In the genomic region with DNA sequence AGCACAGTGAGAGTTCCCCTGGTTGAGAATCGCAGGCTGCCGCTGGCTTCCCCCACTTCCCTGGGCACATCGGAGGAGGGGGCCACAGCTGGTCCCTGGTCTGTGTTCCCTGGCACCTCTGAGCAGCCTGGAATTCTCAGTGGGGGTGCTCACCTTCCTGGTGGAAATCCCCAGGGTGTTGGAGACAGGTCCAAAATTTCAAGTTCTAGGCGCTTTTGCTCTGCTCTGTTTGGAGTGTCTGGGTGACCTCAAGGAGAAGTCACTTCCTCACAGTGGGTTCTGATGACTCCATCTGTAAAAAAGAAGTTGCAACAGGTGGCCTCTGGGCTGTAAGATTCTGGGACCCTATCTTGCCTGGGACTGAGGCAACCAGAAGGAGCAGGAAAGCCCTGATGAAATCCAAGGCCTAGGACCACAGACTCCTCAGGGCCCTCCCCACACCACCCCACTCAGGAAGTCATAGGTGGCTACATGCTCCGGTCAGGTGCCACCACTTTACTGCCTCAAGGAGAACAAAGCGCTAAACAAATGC, we compare ENCODE assay signal across 9 cellular contexts. TPM values are rescaled to one million over a fixed set of nuclear protein-coding genes. Genes with fewer than 3 reads are reported as not detected.
DNase-seq lines count a peak whose midpoint lies in the region; ATAC-seq and TF ChIP-seq lines count a peak whose summit lies in the region.
"Had no signal": no experiment of that assay in that cellular context is flagged by ENCODE, and none has a peak within 500 bp of the region (broad histone marks: within the 10 kb centered on the region; RNA-seq: fewer than 3 reads in every experiment).

TSS of gene TRAF1 (minus strand) at position 400 of the 532 bp plus-strand sequence. CDS start 721 bp downstream, outside the sequence.

- H3K27me3 Mint-ChIP-seq in T-helper 2 cell treated with Interferon-gamma antibody and Interleukin-4, amounts not matched to agents 5 μg/mL and 100 μg/mL, for 36 hours (ENCODE audit: low read depth): no peaks in the 10 kb centered on the region

- no peak within 1 kb of the TSS for H2BK120ac ChIP-seq in mesendoderm (ENCODE audit: low read depth, low read length)

- H3K27ac ChIP-seq in left lung (peak within 1 kb of the TSS; percentile 21 to 90), mesendoderm (ENCODE audit: low read depth, low read length) (no peak within 1 kb of the TSS)
- H3K27ac ChIP-seq: C4-2B had no signal

- H3K36me3 ChIP-seq in left lung (peaks cover 0 to 20% of the 10 kb centered on the region in 2 donors), mesendoderm (ENCODE audit: control insufficient read depth, insufficient read depth, low read length) (no peaks in the 10 kb centered on the region)

- H3K79me1 ChIP-seq in mesendoderm (ENCODE audit: low read length): no peaks in the 10 kb centered on the region

- H3K27me3 ChIP-seq in left lung (no peaks in the 10 kb centered on the region), mesendoderm (ENCODE audit: insufficient read depth, low read length, poor library complexity) (no peaks in the 10 kb centered on the region)

- H3K4me3 ChIP-seq in left lung: peak within 1 kb of the TSS in 1 of 2 donors; percentile 21
- no peak within 1 kb of the TSS for H3K4me3 ChIP-seq in mesendoderm (ENCODE audit: low read length)

- H3K4me2 ChIP-seq in mesendoderm (ENCODE audit: low read length): no peak within 1 kb of the TSS

- intact Hi-C loops in left lung (cut with DNase I): no loop called here
- intact Hi-C loops in left colon (cut with DNase I, micrococcal nuclease): no loop called here

- no peaks in the 10 kb centered on the region for H3K9me3 ChIP-seq in left lung

- H3K27ac Mint-ChIP-seq in T-helper 2 cell treated with Interferon-gamma antibody and Interleukin-4, amounts not matched to agents 5 μg/mL and 100 μg/mL, for 36 hours: peak within 1 kb of the TSS; percentile 92

- no peak within 1 kb of the TSS for H3K23ac ChIP-seq in mesendoderm (ENCODE audit: low read length)

- H3K36me3 Mint-ChIP-seq in T-helper 2 cell treated with Interferon-gamma antibody and Interleukin-4, amounts not matched to agents 5 μg/mL and 100 μg/mL, for 36 hours (ENCODE audit: low read depth): peaks cover 57% of the 10 kb centered on the region

- WGBS in mesendoderm (ENCODE audit: extremely low coverage, insufficient coverage, low lambda C conversion rate): no CpG with 5 or more reads among the region's 6 CpGs

- no peak within 1 kb of the TSS for H3K56ac ChIP-seq in mesendoderm (ENCODE audit: low read length)

- H2AK5ac ChIP-seq in mesendoderm (ENCODE audit: low read length): no peak within 1 kb of the TSS

- no peak within 1 kb of the TSS for H3K4ac ChIP-seq in mesendoderm (ENCODE audit: low read depth, low read length)

- H3K9me3 Mint-ChIP-seq in T-helper 2 cell treated with Interferon-gamma antibody and Interleukin-4, amounts not matched to agents 5 μg/mL and 100 μg/mL, for 36 hours: no peaks in the 10 kb centered on the region

- no peak within 1 kb of the TSS for H2BK15ac ChIP-seq in mesendoderm (replicated peaks; ENCODE audit: low read depth)

- no peak for TF ChIP-seq CTCF in left lung (IDR thresholded peaks at IDR 0.05)

- H4K8ac ChIP-seq in mesendoderm (ENCODE audit: low read depth, low read length): no peak within 1 kb of the TSS

- no peak within 1 kb of the TSS for H4K5ac ChIP-seq in mesendoderm (ENCODE audit: low read length)

- no peaks in the 10 kb centered on the region for H3K79me2 ChIP-seq in mesendoderm (ENCODE audit: control insufficient read depth, insufficient read depth, low read length)

- ATAC-seq in HG03103 (IDR thresholded peaks at IDR 0.05; ENCODE audit: low read depth, unreplicated experiment) (peak; percentile 17), left lung (no peak), left colon (no peak)

- H3K4me3 Mint-ChIP-seq in T-helper 2 cell treated with Interferon-gamma antibody and Interleukin-4, amounts not matched to agents 5 μg/mL and 100 μg/mL, for 36 hours: peak within 1 kb of the TSS; percentile 89

- H2BK5ac ChIP-seq in mesendoderm (ENCODE audit: low read length): no peak within 1 kb of the TSS

- peaks cover 8 to 91% of the 10 kb centered on the region in 2 donors for H3K4me1 ChIP-seq in left lung
- no peaks in the 10 kb centered on the region for H3K4me1 ChIP-seq in mesendoderm (ENCODE audit: control insufficient read depth, low read depth, low read length)

- peak; percentile 83 for DNase-seq in activated CD8-positive, alpha-beta memory T cell treated with anti-CD3 and anti-CD28 coated beads for 24 hours
- DNase-seq in activated CD8-positive, alpha-beta memory T cell treated with anti-CD3 and anti-CD28 coated beads, Interleukin-2, amount 50 U/mL, for 4 hours: no peak
- no peak for DNase-seq in T-helper 2 cell treated with Interferon-gamma antibody and Interleukin-4, amounts not matched to agents 5 μg/mL and 100 μg/mL, for 36 hours (ENCODE audit: low spot score)
- DNase-seq in left lung (no peak), NCI-H1092 treated with DMSO at 0.1 percent for 48 hours (lab: John Stamatoyannopoulos, UW) (no peak), left colon (no peak), mesendoderm (no peak)

- no peak within 1 kb of the TSS for H3K9ac ChIP-seq in mesendoderm (ENCODE audit: low read length)

- no peak within 1 kb of the TSS for H3K18ac ChIP-seq in mesendoderm (ENCODE audit: low read length)

- peaks cover 72% of the 10 kb centered on the region for H3K4me1 Mint-ChIP-seq in T-helper 2 cell treated with Interferon-gamma antibody and Interleukin-4, amounts not matched to agents 5 μg/mL and 100 μg/mL, for 36 hours (ENCODE audit: low read depth)

RNA-seq across cellular contexts. Expression of gene TRAF1, which starts in this region (rescaled TPM):
- total RNA-seq in left lung (1 to 10 TPM; 4.4 to 6.8 TPM), left colon (1 to 10 TPM; 2.2 to 2.8 TPM)
- 0.29 TPM for polyA plus RNA-seq in mesendoderm (2013, experiment 1 of 2)
- polyA plus RNA-seq in mesendoderm (2013, experiment 2 of 2): 0.27 TPM
